ENCODE assay signal across 18 cellular contexts in genomic region chr18:7370375-7370774, GRCh38.
DNase-seq lines count a peak whose midpoint lies in the region; ATAC-seq, FAIRE-seq and TF ChIP-seq lines count a peak whose summit lies in the region.
"Had no signal": no experiment of that assay in that cellular context is flagged by ENCODE, and none has a peak within 500 bp of the region (broad histone marks: within the 10 kb centered on the region; RNA-seq: fewer than 3 reads in every experiment).

No MANE protein-coding gene starts in this region.

- H3K4me3 ChIP-seq in lung, result no peak overlapping the region
- no peak overlapping the region for H3K4me3 ChIP-seq in stomach

- no peak for TF ChIP-seq EP300 in stomach (IDR thresholded peaks at IDR 0.05)

- no peak for ATAC-seq in lung (ENCODE audit: insufficient read depth, low FRiP score)
- ATAC-seq in HG03280 (IDR thresholded peaks at IDR 0.05; ENCODE audit: unreplicated experiment), result no peak
- ATAC-seq: HCT116; natural killer cell treated with Interleukin-12 subunit alpha and Interleukin-12 subunit beta and Interleukin-15 and Interleukin-18, amount 100 ng/mL, for 72 hours; Panc1 had no signal

- no peaks in the 10 kb centered on the region for H3K9me3 Mint-ChIP-seq in glutamatergic neuron (ENCODE audit: unreplicated experiment)

- peaks cover 0 to 19% of the 10 kb centered on the region in 2 donors for H3K4me1 ChIP-seq in lung (ENCODE audit: control insufficient read depth in 2 of 2, insufficient read depth in 2 of 2, low read length in 2 of 2)
- H3K4me1 ChIP-seq in stomach, result peaks cover 0 to 21% (median 11%) of the 10 kb centered on the region in 4 donors

- no peaks in the 10 kb centered on the region for H3K4me1 Mint-ChIP-seq in glutamatergic neuron (ENCODE audit: low read depth, unreplicated experiment)

- WGBS in lung, 2 donors, result 30 to 32% methylated on average over 7 of the region's 7 CpGs
- 8 to 19% (median 14%) methylated on average over 7 of the region's 7 CpGs for WGBS in stomach, 5 donors

- peak; percentile 48 for DNase-seq in glutamatergic neuron
- no peak for DNase-seq in lung (ENCODE audit: low spot score)
- DNase-seq in stomach, result no peak
- DNase-seq in HTR-8/SVneo (ENCODE audit: insufficient read length, low spot score), result no peak
- DNase-seq in iPS-NIHi11 (ENCODE audit: low spot score), result no peak
- DNase-seq in MV-4-11 (lab: John Stamatoyannopoulos, UW), result no peak
- DNase-seq: activated CD8-positive, alpha-beta memory T cell treated with anti-CD3 and anti-CD28 coated beads for 24 hours; hippocampal formation; IMR-90; mammary epithelial cell; NCI-H1092 treated with DMSO at 0.1 percent for 48 hours; NCI-H82 had no signal

- intact Hi-C loops in stomach (cut with DNase I; ENCODE audit: low total_unique reads), result no loop called here

- no peak for FAIRE-seq in HTR-8/SVneo (lab: Jason Lieb, UNC)
- FAIRE-seq: G401.6 had no signal

- no peak overlapping the region for H3K4me3 Mint-ChIP-seq in glutamatergic neuron (ENCODE audit: unreplicated experiment)
- H3K4me3 Mint-ChIP-seq: natural killer cell treated with Interleukin-12 subunit alpha and Interleukin-12 subunit beta and Interleukin-15 and Interleukin-18, amount 100 ng/mL, for 72 hours had no signal

- no peak overlapping the region for H3K27ac Mint-ChIP-seq in glutamatergic neuron (ENCODE audit: unreplicated experiment)
- H3K27ac Mint-ChIP-seq: natural killer cell treated with Interleukin-12 subunit alpha and Interleukin-12 subunit beta and Interleukin-15 and Interleukin-18, amount 100 ng/mL, for 72 hours had no signal

- H3K27me3 ChIP-seq in lung (ENCODE audit: control insufficient read depth, insufficient read depth), result no peaks in the 10 kb centered on the region
- no peaks in the 10 kb centered on the region for H3K27me3 ChIP-seq in stomach

- no peaks in the 10 kb centered on the region for H3K36me3 Mint-ChIP-seq in glutamatergic neuron (ENCODE audit: unreplicated experiment)
- H3K36me3 Mint-ChIP-seq: natural killer cell treated with Interleukin-12 subunit alpha and Interleukin-12 subunit beta and Interleukin-15 and Interleukin-18, amount 100 ng/mL, for 72 hours had no signal

- H3K9me3 ChIP-seq in lung (ENCODE audit: control insufficient read depth in 2 of 2, insufficient read depth in 1 of 2, low read length in 1 of 2) (no peaks in the 10 kb centered on the region), stomach (no peaks in the 10 kb centered on the region)

- H3K27me3 Mint-ChIP-seq in glutamatergic neuron (ENCODE audit: unreplicated experiment), result no peaks in the 10 kb centered on the region
- H3K27me3 Mint-ChIP-seq: natural killer cell treated with Interleukin-12 subunit alpha and Interleukin-12 subunit beta and Interleukin-15 and Interleukin-18, amount 100 ng/mL, for 72 hours had no signal

- TF ChIP-seq CTCF in VCaP (conservative IDR thresholded peaks at IDR 0.05) (no peak), glutamatergic neuron (IDR thresholded peaks at IDR 0.05; ENCODE audit: partially characterized antibody, unreplicated experiment) (no peak), lung (IDR thresholded peaks at IDR 0.05; ENCODE audit: control extremely low read depth, extremely low read depth) (no peak), stomach (IDR thresholded peaks at IDR 0.05) (no peak)

- H3K27ac ChIP-seq in VCaP (peak overlapping the region; percentile 84), lung (ENCODE audit: low read depth in 1 of 2, low read length in 1 of 2) (peak overlapping the region; percentile 73 to 95), stomach (peak overlapping the region; percentile 51 to 72 (median 64))

- no peak for TF ChIP-seq POLR2A in stomach (IDR thresholded peaks at IDR 0.05)

- H3K36me3 ChIP-seq in lung (ENCODE audit: control insufficient read depth in 2 of 2, insufficient read depth in 2 of 2, low read length in 2 of 2), result no peaks in the 10 kb centered on the region
- no peaks in the 10 kb centered on the region for H3K36me3 ChIP-seq in stomach
